In genomic region chr2:238560234-238560633, GRCh38 we compare ENCODE assay signal across 34 cellular contexts.
DNase-seq lines count a peak whose midpoint lies in the region; ATAC-seq and TF ChIP-seq lines count a peak whose summit lies in the region.
"Had no signal": no experiment of that assay in that cellular context is flagged by ENCODE, and none has a peak within 500 bp of the region (broad histone marks: within the 10 kb centered on the region; RNA-seq: fewer than 3 reads in every experiment).

No MANE protein-coding gene starts in this region.

- no peaks in the 10 kb centered on the region for H4K20me1 ChIP-seq in GM23338 (replicated peaks; ENCODE audit: insufficient read depth)

- H3K79me2 ChIP-seq in GM23338 (replicated peaks; ENCODE audit: insufficient read depth), result no peaks in the 10 kb centered on the region
- no peaks in the 10 kb centered on the region for H3K79me2 ChIP-seq in mesendoderm (ENCODE audit: control insufficient read depth, insufficient read depth, low read length)

- H3K79me1 ChIP-seq in mesendoderm (ENCODE audit: low read length), result no peaks in the 10 kb centered on the region

- H3K9ac ChIP-seq in mesendoderm (ENCODE audit: low read length), result no peak overlapping the region

- no peak overlapping the region for H3K27ac Mint-ChIP-seq in GM23338
- no peak overlapping the region for H3K27ac Mint-ChIP-seq in WTC11
- H3K27ac Mint-ChIP-seq: activated CD4-positive, alpha-beta memory T cell treated with anti-CD3 and anti-CD28 coated beads, Interleukin-2, amount 10 ng/mL, durations not matched to agents 7 days and 5 days; activated naive CD4-positive, alpha-beta T cell treated with anti-CD3 and anti-CD28 coated beads, Interleukin-2, amount 50 U/mL, for 24 hours; activated T-helper 2 cell treated with anti-CD3 and anti-CD28 coated beads, Interferon-gamma antibody, Interleukin-2, Interleukin-4, amounts not matched to agents 10 μg/mL and 5 μg/mL and 100 μg/mL, durations not matched to agents 14 hours and 24 hours and 36 hours; HFFc6; nephron; T-cell; type B pancreatic cell had no signal

- TF ChIP-seq CTCF in GM23338 (conservative IDR thresholded peaks at IDR 0.05; ENCODE audit: low read depth in 2 of 2) (peak in 1 of 2 experiments; percentile 53; a peak in 3 of 4 replicates), WTC11 (IDR thresholded peaks at IDR 0.05) (no peak), omental fat pad (IDR thresholded peaks at IDR 0.05) (no peak)

- no peaks in the 10 kb centered on the region for H3K4me1 ChIP-seq in GM23338 (ENCODE audit: insufficient read depth)
- no peaks in the 10 kb centered on the region for H3K4me1 ChIP-seq in mesendoderm (ENCODE audit: control insufficient read depth, low read depth, low read length)
- H3K4me1 ChIP-seq: colonic mucosa, Peyer's patch had no signal

- no peak overlapping the region for H3K4ac ChIP-seq in mesendoderm (ENCODE audit: low read depth, low read length)

- H3K4me2 ChIP-seq in GM23338 (no peak overlapping the region), mesendoderm (ENCODE audit: low read length) (no peak overlapping the region)

- H2AK5ac ChIP-seq in mesendoderm (ENCODE audit: low read length), result no peak overlapping the region

- CTCF ChIA-PET in WTC11 (lab: Charles Lee), result interaction anchor here (0.6 to 2.2 kb wide), 11 partner anchors 13 to 225 kb away, joined by 3 to 10 read pairs (median 5); no protein-coding TSS in a partner anchor

- no peak overlapping the region for H3K4me3 ChIP-seq in GM23338
- no peak overlapping the region for H3K4me3 ChIP-seq in mesendoderm (ENCODE audit: low read length)
- H3K4me3 ChIP-seq: cardiac muscle cell, colonic mucosa, left ventricle myocardium inferior, Peyer's patch had no signal

- no peak overlapping the region for H2AFZ ChIP-seq in GM23338

- H3K9me3 Mint-ChIP-seq in GM23338, result no peaks in the 10 kb centered on the region
- H3K9me3 Mint-ChIP-seq in WTC11, result no peaks in the 10 kb centered on the region
- H3K9me3 Mint-ChIP-seq: activated CD4-positive, alpha-beta memory T cell treated with anti-CD3 and anti-CD28 coated beads, Interleukin-2, amount 10 ng/mL, durations not matched to agents 7 days and 5 days; activated naive CD4-positive, alpha-beta T cell treated with anti-CD3 and anti-CD28 coated beads, Interleukin-2, amount 50 U/mL, for 24 hours; activated T-helper 2 cell treated with anti-CD3 and anti-CD28 coated beads, Interferon-gamma antibody, Interleukin-2, Interleukin-4, amounts not matched to agents 10 μg/mL and 5 μg/mL and 100 μg/mL, durations not matched to agents 14 hours and 24 hours and 36 hours; HFFc6; immature natural killer cell; nephron; T-cell; type B pancreatic cell had no signal

- no CpG with 5 or more reads among the region's 11 CpGs for WGBS in mesendoderm (ENCODE audit: extremely low coverage, insufficient coverage, low lambda C conversion rate)

- no peaks in the 10 kb centered on the region for H3K4me1 Mint-ChIP-seq in GM23338
- H3K4me1 Mint-ChIP-seq in WTC11, result no peaks in the 10 kb centered on the region
- H3K4me1 Mint-ChIP-seq: activated CD4-positive, alpha-beta memory T cell treated with anti-CD3 and anti-CD28 coated beads, Interleukin-2, amount 10 ng/mL, durations not matched to agents 7 days and 5 days; activated naive CD4-positive, alpha-beta T cell treated with anti-CD3 and anti-CD28 coated beads, Interleukin-2, amount 50 U/mL, for 24 hours; immature natural killer cell; T-cell had no signal

- POLR2A ChIA-PET in WTC11 (lab: Charles Lee), result no interaction called here

- no peak overlapping the region for H2BK15ac ChIP-seq in mesendoderm (replicated peaks; ENCODE audit: low read depth)

- H3K36me3 ChIP-seq in GM23338 (ENCODE audit: insufficient read depth) (no peaks in the 10 kb centered on the region), mesendoderm (ENCODE audit: control insufficient read depth, insufficient read depth, low read length) (no peaks in the 10 kb centered on the region)
- H3K36me3 ChIP-seq: cardiac muscle cell, colonic mucosa, left ventricle myocardium inferior, Peyer's patch had no signal

- ATAC-seq in GM23338 (peak; percentile 87), WTC11 (peak; percentile 84), HG02678 (IDR thresholded peaks at IDR 0.05; ENCODE audit: unreplicated experiment) (no peak), GM18909 (IDR thresholded peaks at IDR 0.05; ENCODE audit: poor library complexity, unreplicated experiment) (no peak), omental fat pad (ENCODE audit: low FRiP score) (no peak)
- ATAC-seq: esophagus mucosa, T-cell had no signal

- H3K18ac ChIP-seq in mesendoderm (ENCODE audit: low read length), result no peak overlapping the region

- H3K27me3 ChIP-seq in GM23338 (ENCODE audit: insufficient read depth) (no peaks in the 10 kb centered on the region), mesendoderm (ENCODE audit: insufficient read depth, low read length, poor library complexity) (no peaks in the 10 kb centered on the region)
- H3K27me3 ChIP-seq: cardiac muscle cell, colonic mucosa, Peyer's patch had no signal

- no peak overlapping the region for H2BK120ac ChIP-seq in mesendoderm (ENCODE audit: low read depth, low read length)

- no peak overlapping the region for H3K23ac ChIP-seq in mesendoderm (ENCODE audit: low read length)

- H3K27me3 Mint-ChIP-seq in GM23338 (ENCODE audit: insufficient read depth, low read depth, poor library complexity) (no peaks in the 10 kb centered on the region), WTC11 (ENCODE audit: low read depth) (no peaks in the 10 kb centered on the region; the same call in 1 of the 2 replicates)
- H3K27me3 Mint-ChIP-seq: activated CD4-positive, alpha-beta memory T cell treated with anti-CD3 and anti-CD28 coated beads, Interleukin-2, amount 10 ng/mL, durations not matched to agents 7 days and 5 days had no signal

- no peak overlapping the region for H3K27ac ChIP-seq in GM23338 (ENCODE audit: low read depth)
- no peak overlapping the region for H3K27ac ChIP-seq in mesendoderm (ENCODE audit: low read depth, low read length)
- H3K27ac ChIP-seq: cardiac muscle cell, colonic mucosa, left ventricle myocardium inferior, Peyer's patch had no signal

- no peak overlapping the region for H4K5ac ChIP-seq in mesendoderm (ENCODE audit: low read length)

- no peaks in the 10 kb centered on the region for H3F3A ChIP-seq in GM23338 (replicated peaks; ENCODE audit: low read depth)

- DNase-seq in A172 (ENCODE audit: low spot score) (peak; percentile 30), GM23338 (ENCODE audit: low spot score) (peak; percentile 42), WTC11 (ENCODE audit: low spot score) (peak; percentile 56), mesendoderm (peak; percentile 63), NCI-H2171 treated with DMSO at 0.1 percent for 48 hours (lab: John Stamatoyannopoulos, UW) (no peak), omental fat pad (ENCODE audit: low spot score) (no peak)
- DNase-seq: activated CD4-positive, alpha-beta memory T cell treated with anti-CD3 and anti-CD28 coated beads, Interleukin-2, amount 10 ng/mL, durations not matched to agents 7 days and 5 days; activated CD4-positive, CD25-positive, alpha-beta regulatory T cell treated with anti-CD3 and anti-CD28 coated beads, Interleukin-2, amount 50 U/mL, for 72 hours; activated CD8-positive, alpha-beta memory T cell treated with anti-CD3 and anti-CD28 coated beads, Interleukin-2, amount 50 U/mL, for 48 hours; colonic mucosa; DMS53; foreskin fibroblast; HFFc6; immature natural killer cell; Kasumi-1; left ventricle myocardium inferior; midbrain; NCI-H1048; NCI-H1694 treated with DMSO at 0.1 percent for 48 hours; NCI-H524 treated with DMSO at 0.1 percent for 48 hours; Peyer's patch; right cardiac atrium; stimulated activated CD4-positive, alpha-beta T cell treated with anti-CD3 and anti-CD28 coated beads, Interleukin-12 subunit alpha, Interleukin-12 subunit beta, amount 100 ng/mL, for 4 hours; stimulated activated CD4-positive, alpha-beta T cell treated with anti-CD3 and anti-CD28 coated beads, Interleukin-4, amount 100 ng/mL, for 1 hour; substantia nigra; T-cell had no signal

- no peaks in the 10 kb centered on the region for H3K9me2 ChIP-seq in GM23338 (ENCODE audit: insufficient read depth)

- H4K8ac ChIP-seq in mesendoderm (ENCODE audit: low read depth, low read length), result no peak overlapping the region

- no peak overlapping the region for H3K56ac ChIP-seq in mesendoderm (ENCODE audit: low read length)

- no peak overlapping the region for H2BK5ac ChIP-seq in mesendoderm (ENCODE audit: low read length)

- no peaks in the 10 kb centered on the region for H3K36me3 Mint-ChIP-seq in GM23338 (ENCODE audit: low read depth)
- no peaks in the 10 kb centered on the region for H3K36me3 Mint-ChIP-seq in WTC11
- H3K36me3 Mint-ChIP-seq: activated naive CD4-positive, alpha-beta T cell treated with anti-CD3 and anti-CD28 coated beads, Interleukin-2, amount 50 U/mL, for 24 hours; immature natural killer cell; T-cell; type B pancreatic cell had no signal

- no peak overlapping the region for H3K4me3 Mint-ChIP-seq in GM23338
- H3K4me3 Mint-ChIP-seq in WTC11, result no peak overlapping the region
- H3K4me3 Mint-ChIP-seq: activated CD4-positive, alpha-beta memory T cell treated with anti-CD3 and anti-CD28 coated beads, Interleukin-2, amount 10 ng/mL, durations not matched to agents 7 days and 5 days; activated naive CD4-positive, alpha-beta T cell treated with anti-CD3 and anti-CD28 coated beads, Interleukin-2, amount 50 U/mL, for 24 hours; HFFc6; immature natural killer cell; nephron; T-cell; type B pancreatic cell had no signal

TF ChIP-seq in WTC11, 78 proteins besides CTCF, POLR2A, EP300 and RAD21:
- TF ChIP-seq ETV6 (CRISPR knock-in tag; IDR thresholded peaks at IDR 0.05), result no peak
TF ChIP-seq in WTC11: peak in this region for 0.

Comparison
In these comparisons a context has a peak if more than half of its experiments do, and no peak if none do; other contexts are left out.
1. DNase-seq: peak in A172 (single experiment), GM23338 (single experiment), WTC11 (single experiment) and mesendoderm (single experiment); none in NCI-H2171 treated with DMSO at 0.1 percent for 48 hours (single experiment) and omental fat pad (single experiment).
2. ATAC-seq: peak in GM23338 (single experiment) and WTC11 (single experiment); none in HG02678 (single experiment), GM18909 (single experiment) and omental fat pad (single experiment).